Comparison of ENCODE assay signal across 22 cellular contexts in the genomic region with DNA sequence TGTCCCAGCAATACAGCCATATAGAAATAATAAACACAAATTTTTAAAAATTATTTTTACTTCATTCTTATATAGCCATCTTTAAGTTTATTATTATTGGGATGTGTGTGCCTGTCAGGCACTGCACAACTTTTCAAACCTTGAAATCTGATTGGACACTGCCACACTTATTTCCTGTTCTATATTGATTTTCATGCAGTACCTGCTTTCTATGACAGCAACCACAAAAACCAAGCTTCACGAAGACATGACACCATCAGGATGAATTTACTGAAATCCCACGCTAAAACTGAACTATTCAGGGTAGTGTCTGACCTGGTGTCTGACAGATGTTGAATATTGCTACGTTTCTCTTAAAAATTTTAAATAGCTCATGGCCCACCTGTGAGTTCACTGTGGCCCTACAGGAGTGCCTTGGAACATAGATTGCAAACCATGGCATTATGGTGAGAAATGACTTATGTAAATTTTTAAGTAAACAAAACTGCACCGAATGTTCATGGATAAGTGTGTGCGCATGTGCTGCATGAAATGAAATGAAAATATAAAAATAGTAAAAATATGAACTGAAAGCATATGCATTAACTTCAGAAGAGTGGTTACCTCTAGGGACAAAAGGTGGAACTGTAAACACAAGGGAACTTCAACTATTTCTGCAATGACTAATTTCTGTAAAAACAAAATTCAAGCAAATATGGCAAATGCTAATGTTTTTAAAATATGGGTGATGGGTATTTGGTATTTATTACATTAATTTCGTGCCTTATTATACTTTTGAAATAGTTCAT.
DNase-seq lines count a peak whose midpoint lies in the region; ATAC-seq lines count a peak whose summit lies in the region.
"Had no signal": no experiment of that assay in that cellular context is flagged by ENCODE, and none has a peak within 500 bp of the region (broad histone marks: within the 10 kb centered on the region; RNA-seq: fewer than 3 reads in every experiment).

No MANE protein-coding gene starts in this region.

- ATAC-seq in HG02885 (IDR thresholded peaks at IDR 0.05; ENCODE audit: poor library complexity, unreplicated experiment) (peak; percentile 68), GM21717 (IDR thresholded peaks at IDR 0.05; ENCODE audit: unreplicated experiment) (no peak)
- ATAC-seq: Panc1 had no signal

- DNase-seq in DMS53 (lab: John Stamatoyannopoulos, UW) (peak; percentile 2), DMS53 treated with DMSO at 0.1 percent for 48 hours (lab: John Stamatoyannopoulos, UW; ENCODE audit: unreplicated experiment) (no peak), KBM-7 (peak; percentile 3), COLO829 (ENCODE audit: low spot score) (no peak), NCI-H2029 (lab: John Stamatoyannopoulos, UW) (no peak)
- no peak for DNase-seq in activated effector memory CD4-positive, alpha-beta T cell treated with Interleukin-2 at 50 U/mL for 16 hours
- DNase-seq: ACHN; Caco-2; CD4-positive, alpha-beta T cell; DMS 273 treated with DMSO at 0.1 percent for 48 hours; GM23248; NCI-H1092 treated with DMSO at 0.1 percent for 48 hours; NCI-H1436 treated with DMSO at 0.1 percent for 48 hours; NCI-H1930; NCI-H2227 treated with DMSO at 0.1 percent for 48 hours; NCI-H510A; NK-92 treated with Interleukin-12 subunit alpha and Interleukin-12 subunit beta, amount 100 ng/mL, for 24 hours; SIG-M5; SK-N-SH had no signal

- in situ Hi-C loops in KBM-7 (cut with MboI; ENCODE audit: low pct_unique_long_range_greater_than_20kb, low sequenced_read_pairs) = no loop called here

Comparison
In these comparisons a context has a peak if more than half of its experiments do, and no peak if none do; other contexts are left out.
1. DNase-seq: peak in DMS53 (single experiment) and KBM-7 (single experiment); none in DMS53 treated with DMSO at 0.1 percent for 48 hours (single experiment), activated effector memory CD4-positive, alpha-beta T cell treated with Interleukin-2 at 50 U/mL for 16 hours (single experiment), COLO829 (single experiment) and NCI-H2029 (single experiment).